In the genomic region with DNA sequence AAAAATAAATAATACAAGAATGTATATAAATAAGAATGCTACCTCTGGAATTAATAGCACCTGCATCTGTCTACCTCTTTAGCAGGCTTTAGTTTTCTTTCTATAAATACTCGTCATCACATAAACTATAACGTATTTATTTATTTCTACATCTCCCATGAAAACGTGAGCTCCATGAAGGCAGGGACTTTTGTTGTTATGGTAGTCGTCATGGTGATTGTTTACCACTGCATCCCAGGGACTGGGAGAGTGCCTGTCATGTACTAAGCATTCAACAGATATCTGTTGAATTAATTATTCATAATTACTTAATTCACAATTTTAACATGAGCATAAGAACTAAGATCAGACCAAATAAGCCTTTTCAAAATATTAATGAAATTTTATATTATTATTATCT, we compare ENCODE assay signal across 21 cellular contexts.
"Had no signal": no experiment of that assay in that cellular context is flagged by ENCODE, and none has a peak within 500 bp of the region (broad histone marks: within the 10 kb centered on the region; RNA-seq: fewer than 3 reads in every experiment).

No MANE protein-coding gene starts in this region.

- H3K27me3 ChIP-seq: right atrium auricular region, sigmoid colon, stomach, thyroid gland, vagina had no signal

- H3K4me3 Mint-ChIP-seq: effector memory CD8-positive, alpha-beta T cell; memory B cell; naive thymus-derived CD4-positive, alpha-beta T cell; nephron progenitor cell; stimulated activated effector memory CD8-positive, alpha-beta T cell treated with anti-CD3 and anti-CD28 coated beads, Interleukin-12 subunit alpha, Interleukin-12 subunit beta, amount 100 ng/mL, for 72 hours had no signal

- H3K36me3 Mint-ChIP-seq: memory B cell; naive thymus-derived CD4-positive, alpha-beta T cell; stimulated activated effector memory CD8-positive, alpha-beta T cell treated with anti-CD3 and anti-CD28 coated beads, Interleukin-12 subunit alpha, Interleukin-12 subunit beta, amount 100 ng/mL, for 72 hours had no signal

- H3K27ac ChIP-seq: prostate gland, right atrium auricular region, sigmoid colon, stomach, thyroid gland, vagina had no signal

- H3K4me1 ChIP-seq: right atrium auricular region, sigmoid colon, stomach, thyroid gland, vagina had no signal

- H3K36me3 ChIP-seq: prostate gland, right atrium auricular region, sigmoid colon, stomach, thyroid gland, vagina had no signal

- H3K4me3 ChIP-seq: lung, prostate gland, right atrium auricular region, sigmoid colon, stomach, thyroid gland, vagina had no signal

- H3K27me3 Mint-ChIP-seq: effector memory CD8-positive, alpha-beta T cell; memory B cell; naive thymus-derived CD4-positive, alpha-beta T cell had no signal

- H3K27ac Mint-ChIP-seq: effector memory CD8-positive, alpha-beta T cell; memory B cell; naive thymus-derived CD4-positive, alpha-beta T cell; nephron progenitor cell; stimulated activated effector memory CD8-positive, alpha-beta T cell treated with anti-CD3 and anti-CD28 coated beads, Interleukin-12 subunit alpha, Interleukin-12 subunit beta, amount 100 ng/mL, for 72 hours had no signal

- DNase-seq: cortex of kidney; effector memory CD8-positive, alpha-beta T cell; hypothalamus; kidney; midbrain; naive thymus-derived CD4-positive, alpha-beta T cell; nephron progenitor cell; nucleus accumbens; sigmoid colon; stimulated activated CD4-positive, alpha-beta T cell treated with anti-CD3 and anti-CD28 coated beads, Interleukin-2, amount 100 ng/mL, for 24 hours; stimulated activated CD4-positive, alpha-beta T cell treated with anti-CD3 and anti-CD28 coated beads, Interleukin-4, amount 100 ng/mL, for 24 hours; stimulated activated naive CD4-positive, alpha-beta T cell treated with Interleukin-2 at 50 U/mL for 16 hours; stomach; thyroid gland; trophoblast cell had no signal

- H3K4me1 Mint-ChIP-seq: memory B cell; naive thymus-derived CD4-positive, alpha-beta T cell; nephron progenitor cell; stimulated activated effector memory CD8-positive, alpha-beta T cell treated with anti-CD3 and anti-CD28 coated beads, Interleukin-12 subunit alpha, Interleukin-12 subunit beta, amount 100 ng/mL, for 72 hours had no signal

- H3K9me3 Mint-ChIP-seq: memory B cell, nephron progenitor cell had no signal

- H3K9me3 ChIP-seq: prostate gland, right atrium auricular region, sigmoid colon, stomach, thyroid gland, vagina had no signal
